ENCODE assay signal across 1 cellular context in genomic region chr13:113329656-113330312, GRCh38.
TF ChIP-seq lines count a peak whose summit lies in the region.

No MANE protein-coding gene starts in this region.

TF ChIP-seq in H1, 55 proteins besides CTCF, POLR2A, EP300 and RAD21:
- TF ChIP-seq SIRT6 (IDR thresholded peaks at IDR 0.05; ENCODE audit: low read length) (no peak), KDM1A (IDR thresholded peaks at IDR 0.05; ENCODE audit: borderline replicate concordance, low read length) (peak; percentile 79; the same call in 1 of the 2 replicates)
